Comparison of ENCODE assay signal across 9 cellular contexts in the genomic region with DNA sequence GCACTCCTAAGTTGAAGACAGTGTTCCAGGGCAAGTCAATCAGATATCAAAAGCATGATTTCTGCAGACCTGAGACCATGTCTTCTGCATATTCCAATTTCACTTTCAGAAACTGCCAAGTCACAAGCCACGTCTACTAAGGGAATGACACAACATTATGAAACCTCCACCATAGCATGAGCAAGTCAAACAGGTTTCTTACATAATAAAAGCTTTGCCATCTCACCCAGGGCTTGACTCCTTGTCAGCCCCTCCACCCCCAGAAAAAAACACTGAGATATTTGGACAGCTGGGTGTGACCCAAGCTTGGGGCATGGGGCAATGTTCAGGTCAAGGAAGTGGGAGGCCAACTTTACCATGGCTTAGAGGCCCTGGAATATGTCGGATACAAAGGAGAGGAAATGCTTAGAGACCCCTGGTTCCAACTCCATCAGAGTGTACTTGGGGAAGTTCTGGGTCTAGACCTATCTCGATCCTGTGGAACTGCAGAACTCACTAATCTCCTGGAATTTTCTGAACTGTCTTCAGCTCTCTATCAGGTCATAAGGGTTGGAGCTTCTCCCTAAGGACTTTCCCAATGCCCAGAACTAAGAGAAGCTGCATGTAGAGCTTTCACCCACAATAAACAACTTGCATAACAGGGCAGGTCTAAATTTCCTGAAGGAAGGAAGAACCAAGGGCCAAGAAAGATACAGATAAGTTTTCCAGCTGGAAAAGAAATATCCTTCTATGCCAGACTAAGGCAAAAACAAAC.
DNase-seq lines count a peak whose midpoint lies in the region; ATAC-seq and TF ChIP-seq lines count a peak whose summit lies in the region.
"Had no signal": no experiment of that assay in that cellular context is flagged by ENCODE, and none has a peak within 500 bp of the region (broad histone marks: within the 10 kb centered on the region; RNA-seq: fewer than 3 reads in every experiment).

No MANE protein-coding gene starts in this region.

- H3K4me3 ChIP-seq in lung (no peak overlapping the region), GM23338 (no peak overlapping the region)

- H3K79me2 ChIP-seq in GM23338 (replicated peaks; ENCODE audit: insufficient read depth), result no peaks in the 10 kb centered on the region

- H3K9me2 ChIP-seq in GM23338 (ENCODE audit: insufficient read depth), result peaks cover 5% of the 10 kb centered on the region

- no peak overlapping the region for H3K4me3 Mint-ChIP-seq in GM23338

- H3K27me3 ChIP-seq in lung (ENCODE audit: control insufficient read depth, insufficient read depth) (no peaks in the 10 kb centered on the region), GM23338 (ENCODE audit: insufficient read depth) (no peaks in the 10 kb centered on the region)

- peak; percentile 72 for ATAC-seq in GM18520 (IDR thresholded peaks at IDR 0.05; ENCODE audit: unreplicated experiment)
- ATAC-seq in HG02623 (IDR thresholded peaks at IDR 0.05; ENCODE audit: unreplicated experiment), result peak; percentile 78
- ATAC-seq in lung (ENCODE audit: insufficient read depth, low FRiP score), result peak; percentile 58
- ATAC-seq in GM23338, result no peak
- no peak for ATAC-seq in GM21515 (IDR thresholded peaks at IDR 0.05; ENCODE audit: unreplicated experiment)

- no peak overlapping the region for H2AFZ ChIP-seq in GM23338

- H3K36me3 ChIP-seq in lung (ENCODE audit: control insufficient read depth in 2 of 2, insufficient read depth in 2 of 2, low read length in 2 of 2) (no peaks in the 10 kb centered on the region), GM23338 (ENCODE audit: insufficient read depth) (no peaks in the 10 kb centered on the region)

- H3K27me3 Mint-ChIP-seq in GM23338 (ENCODE audit: insufficient read depth, low read depth, poor library complexity), result no peaks in the 10 kb centered on the region

- H3K4me2 ChIP-seq in GM23338, result no peak overlapping the region

- H4K20me1 ChIP-seq in GM23338 (replicated peaks; ENCODE audit: insufficient read depth), result no peaks in the 10 kb centered on the region

- H3K4me1 Mint-ChIP-seq in GM23338, result no peaks in the 10 kb centered on the region

- H3K27ac ChIP-seq in lung (ENCODE audit: low read depth in 1 of 2, low read length in 1 of 2), result peak overlapping the region in 1 of 2 donors; percentile 75
- H3K27ac ChIP-seq in GM23338 (ENCODE audit: low read depth), result no peak overlapping the region

- no peak for TF ChIP-seq CTCF in lung (IDR thresholded peaks at IDR 0.05; ENCODE audit: control extremely low read depth, extremely low read depth)
- TF ChIP-seq CTCF in GM23338 (conservative IDR thresholded peaks at IDR 0.05; ENCODE audit: low read depth in 2 of 2), result no peak

- no peaks in the 10 kb centered on the region for H3K36me3 Mint-ChIP-seq in GM23338 (ENCODE audit: low read depth)

- H3K9me3 Mint-ChIP-seq in GM23338, result no peaks in the 10 kb centered on the region; the same call in 2 of the 3 replicates

- H3K9me3 ChIP-seq in lung (ENCODE audit: control insufficient read depth in 2 of 2, insufficient read depth in 1 of 2, low read length in 1 of 2), result no peaks in the 10 kb centered on the region

- H3K4me1 ChIP-seq in lung (ENCODE audit: control insufficient read depth in 2 of 2, insufficient read depth in 2 of 2, low read length in 2 of 2) (no peaks in the 10 kb centered on the region), GM23338 (ENCODE audit: insufficient read depth) (no peaks in the 10 kb centered on the region)

- H3F3A ChIP-seq in GM23338 (replicated peaks; ENCODE audit: low read depth), result no peaks in the 10 kb centered on the region

- WGBS in lung, 2 donors, result 39 to 49% methylated on average over 3 of the region's 3 CpGs

- DNase-seq in RPMI8226, result peak; percentile 31
- peak; percentile 60 for DNase-seq in lung (ENCODE audit: low spot score)
- DNase-seq in A172 (ENCODE audit: low spot score), result no peak
- DNase-seq in GM23338 (ENCODE audit: low spot score), result no peak
- no peak for DNase-seq in iPS-NIHi11 (ENCODE audit: low spot score)
- DNase-seq: stimulated activated naive CD4-positive, alpha-beta T cell had no signal

- H3K27ac Mint-ChIP-seq in GM23338, result no peak overlapping the region; the same call in 1 of the 2 replicates

TF ChIP-seq in GM23338, 12 proteins besides CTCF, POLR2A, EP300 and RAD21 (continues in another document):
- TF ChIP-seq ZNF331 (CRISPR knock-in tag; IDR thresholded peaks at IDR 0.05; ENCODE audit: low read depth), result no peak
- TF ChIP-seq STAT1 (IDR thresholded peaks at IDR 0.05; ENCODE audit: unreplicated experiment), result no peak
- no peak for TF ChIP-seq EZH2 (IDR thresholded peaks at IDR 0.05; ENCODE audit: low read depth, unreplicated experiment)
- TF ChIP-seq POLR2AphosphoS5 (IDR thresholded peaks at IDR 0.05; ENCODE audit: low read depth), result no peak
- TF ChIP-seq CREB1 (CRISPR knock-in tag; IDR thresholded peaks at IDR 0.05; ENCODE audit: low read depth), result no peak
- TF ChIP-seq EZH2phosphoT487 (IDR thresholded peaks at IDR 0.05; ENCODE audit: unreplicated experiment), result no peak
- TF ChIP-seq, protein P1, sequence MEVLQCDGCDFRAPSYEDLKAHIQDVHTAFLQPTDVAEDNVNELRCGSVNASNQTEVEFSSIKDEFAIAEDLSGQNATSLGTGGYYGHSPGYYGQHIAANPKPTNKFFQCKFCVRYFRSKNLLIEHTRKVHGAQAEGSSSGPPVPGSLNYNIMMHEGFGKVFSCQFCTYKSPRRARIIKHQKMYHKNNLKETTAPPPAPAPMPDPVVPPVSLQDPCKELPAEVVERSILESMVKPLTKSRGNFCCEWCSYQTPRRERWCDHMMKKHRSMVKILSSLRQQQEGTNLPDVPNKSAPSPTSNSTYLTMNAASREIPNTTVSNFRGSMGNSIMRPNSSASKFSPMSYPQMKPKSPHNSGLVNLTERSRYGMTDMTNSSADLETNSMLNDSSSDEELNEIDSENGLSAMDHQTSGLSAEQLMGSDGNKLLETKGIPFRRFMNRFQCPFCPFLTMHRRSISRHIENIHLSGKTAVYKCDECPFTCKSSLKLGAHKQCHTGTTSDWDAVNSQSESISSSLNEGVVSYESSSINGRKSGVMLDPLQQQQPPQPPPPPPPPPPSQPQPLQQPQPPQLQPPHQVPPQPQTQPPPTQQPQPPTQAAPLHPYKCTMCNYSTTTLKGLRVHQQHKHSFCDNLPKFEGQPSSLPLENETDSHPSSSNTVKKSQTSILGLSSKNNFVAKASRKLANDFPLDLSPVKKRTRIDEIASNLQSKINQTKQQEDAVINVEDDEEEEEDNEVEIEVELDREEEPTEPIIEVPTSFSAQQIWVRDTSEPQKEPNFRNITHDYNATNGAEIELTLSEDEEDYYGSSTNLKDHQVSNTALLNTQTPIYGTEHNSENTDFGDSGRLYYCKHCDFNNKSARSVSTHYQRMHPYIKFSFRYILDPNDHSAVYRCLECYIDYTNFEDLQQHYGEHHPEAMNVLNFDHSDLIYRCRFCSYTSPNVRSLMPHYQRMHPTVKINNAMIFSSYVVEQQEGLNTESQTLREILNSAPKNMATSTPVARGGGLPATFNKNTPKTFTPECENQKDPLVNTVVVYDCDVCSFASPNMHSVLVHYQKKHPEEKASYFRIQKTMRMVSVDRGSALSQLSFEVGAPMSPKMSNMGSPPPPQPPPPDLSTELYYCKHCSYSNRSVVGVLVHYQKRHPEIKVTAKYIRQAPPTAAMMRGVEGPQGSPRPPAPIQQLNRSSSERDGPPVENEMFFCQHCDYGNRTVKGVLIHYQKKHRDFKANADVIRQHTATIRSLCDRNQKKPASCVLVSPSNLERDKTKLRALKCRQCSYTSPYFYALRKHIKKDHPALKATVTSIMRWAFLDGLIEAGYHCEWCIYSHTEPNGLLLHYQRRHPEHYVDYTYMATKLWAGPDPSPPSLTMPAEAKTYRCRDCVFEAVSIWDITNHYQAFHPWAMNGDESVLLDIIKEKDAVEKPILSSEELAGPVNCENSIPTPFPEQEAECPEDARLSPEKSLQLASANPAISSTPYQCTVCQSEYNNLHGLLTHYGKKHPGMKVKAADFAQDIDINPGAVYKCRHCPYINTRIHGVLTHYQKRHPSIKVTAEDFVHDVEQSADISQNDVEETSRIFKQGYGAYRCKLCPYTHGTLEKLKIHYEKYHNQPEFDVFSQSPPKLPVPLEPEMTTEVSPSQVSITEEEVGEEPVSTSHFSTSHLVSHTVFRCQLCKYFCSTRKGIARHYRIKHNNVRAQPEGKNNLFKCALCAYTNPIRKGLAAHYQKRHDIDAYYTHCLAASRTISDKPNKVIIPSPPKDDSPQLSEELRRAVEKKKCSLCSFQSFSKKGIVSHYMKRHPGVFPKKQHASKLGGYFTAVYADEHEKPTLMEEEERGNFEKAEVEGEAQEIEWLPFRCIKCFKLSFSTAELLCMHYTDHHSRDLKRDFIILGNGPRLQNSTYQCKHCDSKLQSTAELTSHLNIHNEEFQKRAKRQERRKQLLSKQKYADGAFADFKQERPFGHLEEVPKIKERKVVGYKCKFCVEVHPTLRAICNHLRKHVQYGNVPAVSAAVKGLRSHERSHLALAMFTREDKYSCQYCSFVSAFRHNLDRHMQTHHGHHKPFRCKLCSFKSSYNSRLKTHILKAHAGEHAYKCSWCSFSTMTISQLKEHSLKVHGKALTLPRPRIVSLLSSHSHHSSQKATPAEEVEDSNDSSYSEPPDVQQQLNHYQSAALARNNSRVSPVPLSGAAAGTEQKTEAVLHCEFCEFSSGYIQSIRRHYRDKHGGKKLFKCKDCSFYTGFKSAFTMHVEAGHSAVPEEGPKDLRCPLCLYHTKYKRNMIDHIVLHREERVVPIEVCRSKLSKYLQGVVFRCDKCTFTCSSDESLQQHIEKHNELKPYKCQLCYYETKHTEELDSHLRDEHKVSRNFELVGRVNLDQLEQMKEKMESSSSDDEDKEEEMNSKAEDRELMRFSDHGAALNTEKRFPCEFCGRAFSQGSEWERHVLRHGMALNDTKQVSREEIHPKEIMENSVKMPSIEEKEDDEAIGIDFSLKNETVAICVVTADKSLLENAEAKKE (CRISPR knock-in tag; IDR thresholded peaks at IDR 0.05), result no peak
- TF ChIP-seq, protein P2, sequence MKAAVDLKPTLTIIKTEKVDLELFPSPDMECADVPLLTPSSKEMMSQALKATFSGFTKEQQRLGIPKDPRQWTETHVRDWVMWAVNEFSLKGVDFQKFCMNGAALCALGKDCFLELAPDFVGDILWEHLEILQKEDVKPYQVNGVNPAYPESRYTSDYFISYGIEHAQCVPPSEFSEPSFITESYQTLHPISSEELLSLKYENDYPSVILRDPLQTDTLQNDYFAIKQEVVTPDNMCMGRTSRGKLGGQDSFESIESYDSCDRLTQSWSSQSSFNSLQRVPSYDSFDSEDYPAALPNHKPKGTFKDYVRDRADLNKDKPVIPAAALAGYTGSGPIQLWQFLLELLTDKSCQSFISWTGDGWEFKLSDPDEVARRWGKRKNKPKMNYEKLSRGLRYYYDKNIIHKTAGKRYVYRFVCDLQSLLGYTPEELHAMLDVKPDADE (IDR thresholded peaks at IDR 0.05), result no peak

Comparison
In these comparisons a context has a peak if more than half of its experiments do, and no peak if none do; other contexts are left out.
1. ATAC-seq: peak in GM18520 (single experiment), HG02623 (single experiment) and lung (single experiment); none in GM23338 (single experiment) and GM21515 (single experiment).
2. DNase-seq: peak in RPMI8226 (single experiment) and lung (single experiment); none in A172 (single experiment), GM23338 (single experiment) and iPS-NIHi11 (single experiment).